26 cellular contexts compared by ENCODE assay signal in the genomic region with DNA sequence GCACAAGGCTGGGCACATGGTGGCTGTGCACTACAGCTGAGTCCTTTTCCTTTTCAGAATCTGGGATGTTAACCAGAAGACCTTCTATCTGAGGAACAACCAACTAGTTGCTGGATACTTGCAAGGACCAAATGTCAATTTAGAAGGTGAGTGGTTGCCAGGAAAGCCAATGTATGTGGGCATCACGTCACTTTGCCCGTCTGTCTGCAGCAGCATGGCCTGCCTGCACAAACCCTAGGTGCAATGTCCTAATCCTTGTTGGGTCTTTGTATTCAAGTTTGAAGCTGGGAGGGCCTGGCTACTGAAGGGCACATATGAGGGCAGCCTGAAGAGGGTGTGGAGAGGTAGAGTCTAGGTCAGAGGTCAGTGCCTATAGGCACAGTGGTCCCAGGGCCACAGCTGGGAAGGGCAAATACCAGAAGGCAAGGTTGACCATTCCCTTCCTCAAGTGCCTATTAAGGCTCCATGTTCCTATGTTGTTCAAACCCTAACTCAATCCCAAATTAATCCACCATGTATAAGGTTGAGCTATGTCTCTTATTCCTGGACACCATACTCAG. TPM values are rescaled to one million over a fixed set of nuclear protein-coding genes. Genes with fewer than 3 reads are reported as not detected.
A peak's percentile ranks its signal among the peaks of the same experiment; 100 is the strongest.
DNase-seq lines count a peak whose midpoint lies in the region; ATAC-seq, FAIRE-seq and TF ChIP-seq lines count a peak whose summit lies in the region.
"Had no signal": no experiment of that assay in that cellular context is flagged by ENCODE, and none has a peak within 500 bp of the region (broad histone marks: within the 10 kb centered on the region; RNA-seq: fewer than 3 reads in every experiment).

No MANE protein-coding gene starts in this region.

- 58 to 82% methylated on average over 2 of the region's 2 CpGs for WGBS in pancreas, 2 donors

- H3K27ac ChIP-seq in right atrium auricular region (no peak overlapping the region), pancreas (no peak overlapping the region)
- H3K27ac ChIP-seq: BLaER1 had no signal

- H3K27ac Mint-ChIP-seq in immature natural killer cell (no peak overlapping the region), mesothelial cell of epicardium (no peak overlapping the region)
- H3K27ac Mint-ChIP-seq: CD4-positive, alpha-beta T cell had no signal

- DNase-seq in right atrium auricular region (ENCODE audit: low spot score), result peak; percentile 5
- DNase-seq in Right ventricle myocardium superior, result no peak
- peak; percentile 24 for DNase-seq in left lobe of liver (ENCODE audit: low spot score)
- DNase-seq in mucosa of gallbladder (ENCODE audit: low spot score), result peak; percentile 2
- DNase-seq in immature natural killer cell, result no peak
- DNase-seq in pancreas, result no peak
- DNase-seq in mesothelial cell of epicardium (ENCODE audit: low spot score in 2 of 2, unreplicated experiment in 2 of 2), result no peak
- DNase-seq: CD4-positive, alpha-beta T cell; Karpas-422; NCI-H1092; NCI-H1417 treated with DMSO at 0.1 percent for 48 hours; NCI-H1694 treated with DMSO at 0.1 percent for 48 hours; NCI-H2081; NCI-H2171; NCI-H226; NCI-H510A; NCI-H69; RPMI8226; SHP77 had no signal

- H3K4me1 ChIP-seq in right atrium auricular region (peaks cover 0 to 5% of the 10 kb centered on the region in 2 donors), pancreas (no peaks in the 10 kb centered on the region)

- ATAC-seq in Right ventricle myocardium superior (ENCODE audit: poor library complexity) (no peak), left lobe of liver (no peak), pancreas (no peak)
- ATAC-seq: HCT116 had no signal

- H3K4me1 Mint-ChIP-seq in immature natural killer cell (peaks cover 9 to 10% of the 10 kb centered on the region in 2 donors), mesothelial cell of epicardium (no peaks in the 10 kb centered on the region)

- H3K36me3 ChIP-seq in right atrium auricular region, result no peaks in the 10 kb centered on the region
- H3K36me3 ChIP-seq in pancreas, result no peaks in the 10 kb centered on the region
- H3K36me3 ChIP-seq: BLaER1 had no signal

- H3K27me3 ChIP-seq in right atrium auricular region (no peaks in the 10 kb centered on the region), pancreas (no peaks in the 10 kb centered on the region)
- H3K27me3 ChIP-seq: BLaER1 had no signal

- H3K4me3 ChIP-seq in right atrium auricular region (no peak overlapping the region), pancreas (no peak overlapping the region)
- H3K4me3 ChIP-seq: BLaER1 had no signal

- intact Hi-C loops in Right ventricle myocardium superior (cut with DNase I), result no loop called here
- intact Hi-C loops in pancreas (cut with DNase I), result loop anchor here in 1 of 3 donors (5.0 kb wide), 1 partner anchor 243 kb away; no protein-coding TSS in a partner anchor

- TF ChIP-seq CTCF in right atrium auricular region (IDR thresholded peaks at IDR 0.05), result no peak
- TF ChIP-seq CTCF in pancreas (IDR thresholded peaks at IDR 0.05), result no peak
- TF ChIP-seq CTCF in mesothelial cell of epicardium (IDR thresholded peaks at IDR 0.05; ENCODE audit: unreplicated experiment), result no peak

- H3K4me3 Mint-ChIP-seq in immature natural killer cell, result no peak overlapping the region
- H3K4me3 Mint-ChIP-seq in mesothelial cell of epicardium, result no peak overlapping the region
- H3K4me3 Mint-ChIP-seq: CD4-positive, alpha-beta T cell had no signal

- no peaks in the 10 kb centered on the region for H3K9me3 ChIP-seq in right atrium auricular region
- H3K9me3 ChIP-seq in pancreas, result no peaks in the 10 kb centered on the region
- H3K9me3 ChIP-seq: BLaER1 had no signal

- no peaks in the 10 kb centered on the region for H3K36me3 Mint-ChIP-seq in immature natural killer cell
- no peaks in the 10 kb centered on the region for H3K36me3 Mint-ChIP-seq in mesothelial cell of epicardium

- H3K27me3 Mint-ChIP-seq in immature natural killer cell (ENCODE audit: low read depth in 3 of 3) (peaks cover 0 to 5% (median 0%) of the 10 kb centered on the region in 3 donors), mesothelial cell of epicardium (ENCODE audit: low read depth) (peaks cover 29% of the 10 kb centered on the region)

- no peak for FAIRE-seq in pancreas (lab: Jason Lieb, UNC)
- FAIRE-seq: D721Med, GM18507 had no signal

- H3K9me3 Mint-ChIP-seq in immature natural killer cell (no peaks in the 10 kb centered on the region), mesothelial cell of epicardium (no peaks in the 10 kb centered on the region)
- H3K9me3 Mint-ChIP-seq: CD4-positive, alpha-beta T cell had no signal

RNA-seq across cellular contexts. Expression of gene IL1RN, which starts 2.2 kb away (rescaled TPM):
- total RNA-seq in right atrium auricular region (1 to 10 TPM in 1 of 2 donors, under 1 TPM in 1; 0.41 to 1.3 TPM), Right ventricle myocardium superior (0.51 TPM), left lobe of liver (16.0 TPM), mucosa of gallbladder (32.4 TPM), pancreas (1 to 10 TPM in 3 of 6 donors, under 1 TPM in 2, not detected in 1; 0.37 to 3.1 (median 1.4) TPM), mesothelial cell of epicardium (not detected in 3 replicates)
- polyA plus RNA-seq in immature natural killer cell (1 to 10 TPM in 2 of 3 donors, under 1 TPM in 1; 0.44 to 2.3 (median 1.9) TPM), pancreas (1 to 10 TPM in 1 of 2 donors, under 1 TPM in 1; 0.65 to 1.6 TPM)
- total RNA-seq: A172, Daoy, G401 had no signal

RNA-seq across cellular contexts. Expression of gene PSD4, which starts 44.2 kb away (rescaled TPM):
- total RNA-seq in right atrium auricular region (1 to 10 TPM; 2.4 to 4.5 TPM), Right ventricle myocardium superior (2.6 TPM), left lobe of liver (60.3 TPM), mucosa of gallbladder (70.3 TPM), pancreas (10 to 100 TPM; 15.9 to 37.6 (median 23.4) TPM), mesothelial cell of epicardium (16.6 to 21.4 TPM (median 20.1 TPM) in 3 replicates)
- polyA plus RNA-seq in immature natural killer cell (10 to 100 TPM; 17.0 to 72.3 (median 20.6) TPM), pancreas (10 to 100 TPM; 28.2 to 31.4 TPM)
- total RNA-seq: G401 had no signal

Comparison
In these comparisons a context has a peak if more than half of its experiments do, and no peak if none do; other contexts are left out.
1. DNase-seq: peak in right atrium auricular region (single experiment), left lobe of liver (single experiment) and mucosa of gallbladder (single experiment); none in Right ventricle myocardium superior (single experiment), immature natural killer cell (0 of 3), pancreas (0 of 6) and mesothelial cell of epicardium (0 of 2).